ENCODE assay signal across 8 cellular contexts in the genomic region with DNA sequence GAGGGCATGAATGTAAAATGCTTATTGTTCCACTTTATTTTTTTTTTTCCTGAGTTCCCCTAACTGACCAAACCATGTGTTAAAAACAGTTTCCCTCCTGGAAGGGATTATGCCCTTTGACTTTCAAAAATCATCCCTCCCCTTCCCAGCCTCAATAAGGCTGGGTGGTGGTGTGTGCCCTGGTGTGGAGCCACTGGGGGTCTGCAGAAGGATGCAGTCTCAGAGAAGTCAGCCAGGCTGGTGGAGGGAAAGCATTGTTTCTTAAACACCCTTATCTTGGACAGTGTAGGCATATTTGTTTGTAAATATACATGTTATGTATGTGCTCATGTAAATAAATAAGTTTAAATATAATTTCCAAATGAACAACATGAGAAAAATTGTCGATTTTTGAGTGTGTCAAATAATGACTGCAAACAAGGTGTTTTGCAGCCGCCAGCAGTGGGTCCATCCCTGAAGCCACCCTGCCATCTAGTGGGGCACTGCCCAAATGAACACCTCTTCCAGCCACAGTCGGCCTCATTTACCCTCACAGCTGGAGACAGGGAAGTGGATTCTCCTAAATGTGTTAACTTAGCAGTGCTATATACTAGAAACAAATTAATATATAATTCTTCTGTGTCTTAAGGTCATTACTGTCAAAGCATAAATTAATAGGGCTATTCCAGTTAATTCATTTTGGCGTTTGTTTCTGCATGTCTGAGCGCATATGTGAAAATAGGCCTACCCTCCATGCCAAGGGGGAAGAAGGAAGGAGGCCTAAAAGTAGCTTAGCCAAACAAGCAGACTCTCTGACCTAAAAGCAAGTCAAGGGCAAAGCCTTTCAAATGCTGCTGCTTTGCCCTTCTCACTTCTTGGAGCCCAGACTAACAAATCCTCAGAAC.
DNase-seq lines count a peak whose midpoint lies in the region; ATAC-seq and TF ChIP-seq lines count a peak whose summit lies in the region.

No MANE protein-coding gene starts in this region.

- no peak overlapping the region for H3K4me3 Mint-ChIP-seq in activated T-helper 17 cell treated with anti-CD3 and anti-CD28 coated beads, Interleukin-2, amount 50 U/mL, for 72 hours
- H3K4me3 Mint-ChIP-seq in stimulated activated naive CD8-positive, alpha-beta T cell treated with anti-CD3 and anti-CD28 coated beads, Interleukin-15, amount 100 ng/mL, for 72 hours = no peak overlapping the region

- no peak overlapping the region for H3K4me3 ChIP-seq in cardiac muscle cell

- no peaks in the 10 kb centered on the region for H3K27me3 ChIP-seq in cardiac muscle cell

- H3K36me3 Mint-ChIP-seq in activated T-helper 17 cell treated with anti-CD3 and anti-CD28 coated beads, Interleukin-2, amount 50 U/mL, for 72 hours (ENCODE audit: low read depth) = no peaks in the 10 kb centered on the region

- H3K27ac Mint-ChIP-seq in activated T-helper 17 cell treated with anti-CD3 and anti-CD28 coated beads, Interleukin-2, amount 50 U/mL, for 72 hours = no peak overlapping the region
- no peak overlapping the region for H3K27ac Mint-ChIP-seq in stimulated activated naive CD8-positive, alpha-beta T cell treated with anti-CD3 and anti-CD28 coated beads, Interleukin-15, amount 100 ng/mL, for 72 hours

- H3K9me3 ChIP-seq in cardiac muscle cell (ENCODE audit: low read depth) = no peaks in the 10 kb centered on the region

- TF ChIP-seq CTCF in cardiac muscle cell (IDR thresholded peaks at IDR 0.05; ENCODE audit: low read depth, low read length) = peak; percentile 87

- H3K4me1 Mint-ChIP-seq in activated T-helper 17 cell treated with anti-CD3 and anti-CD28 coated beads, Interleukin-2, amount 50 U/mL, for 72 hours = no peaks in the 10 kb centered on the region
- no peaks in the 10 kb centered on the region for H3K4me1 Mint-ChIP-seq in stimulated activated naive CD8-positive, alpha-beta T cell treated with anti-CD3 and anti-CD28 coated beads, Interleukin-15, amount 100 ng/mL, for 72 hours

- H3K27me3 Mint-ChIP-seq in activated T-helper 17 cell treated with anti-CD3 and anti-CD28 coated beads, Interleukin-2, amount 50 U/mL, for 72 hours = peaks cover 4% of the 10 kb centered on the region
- H3K27me3 Mint-ChIP-seq in stimulated activated naive CD8-positive, alpha-beta T cell treated with anti-CD3 and anti-CD28 coated beads, Interleukin-15, amount 100 ng/mL, for 72 hours = peaks cover 8% of the 10 kb centered on the region

- peaks cover 21% of the 10 kb centered on the region for H3K4me1 ChIP-seq in cardiac muscle cell (ENCODE audit: low read depth)

- H3K36me3 ChIP-seq in cardiac muscle cell = no peaks in the 10 kb centered on the region

- H3K27ac ChIP-seq in cardiac muscle cell = peak overlapping the region; percentile 70

- DNase-seq in cardiac muscle cell (ENCODE audit: low read depth in 1 of 2, low spot score in 1 of 2) = peak; percentile 77 to 83
- no peak for DNase-seq in cardiac septum (ENCODE audit: low spot score)
- DNase-seq in NCI-H2196 (lab: John Stamatoyannopoulos, UW; ENCODE audit: unreplicated experiment) = peak; percentile 37
- peak in 38 of 51 donors; percentile 0 to 64 (median 18) for DNase-seq in hypothalamus (lab: John Stamatoyannopoulos, UW)
- DNase-seq in stimulated activated naive CD8-positive, alpha-beta T cell treated with anti-CD3 and anti-CD28 coated beads, Interleukin-15, amount 100 ng/mL, for 72 hours = peak; percentile 15 to 17
- DNase-seq in activated effector memory CD4-positive, alpha-beta T cell treated with anti-CD3 and anti-CD28 coated beads, Interleukin-2, amount 50 U/mL, for 16 hours = no peak

- intact Hi-C loops in cardiac septum (cut with DNase I) = loop anchor here (10.0 kb wide), 1 partner anchor 811 kb away; no protein-coding TSS in a partner anchor

- H3K9me3 Mint-ChIP-seq in activated T-helper 17 cell treated with anti-CD3 and anti-CD28 coated beads, Interleukin-2, amount 50 U/mL, for 72 hours = no peaks in the 10 kb centered on the region
- H3K9me3 Mint-ChIP-seq in stimulated activated naive CD8-positive, alpha-beta T cell treated with anti-CD3 and anti-CD28 coated beads, Interleukin-15, amount 100 ng/mL, for 72 hours = peaks cover 0 to 2% of the 10 kb centered on the region in 2 donors

- peak; percentile 83 for ATAC-seq in HG03159 (IDR thresholded peaks at IDR 0.05; ENCODE audit: unreplicated experiment)
- ATAC-seq in activated T-helper 17 cell treated with anti-CD3 and anti-CD28 coated beads, Interleukin-2, amount 50 U/mL, for 72 hours (replicated peaks) = peak; percentile 34
- ATAC-seq in stimulated activated naive CD8-positive, alpha-beta T cell treated with anti-CD3 and anti-CD28 coated beads, Interleukin-15, amount 100 ng/mL, for 72 hours = no peak

Comparison
In these comparisons a context has a peak if more than half of its experiments do, and no peak if none do; other contexts are left out.
1. DNase-seq: peak in cardiac muscle cell (2 of 2), NCI-H2196 (single experiment), hypothalamus (38 of 51) and stimulated activated naive CD8-positive, alpha-beta T cell treated with anti-CD3 and anti-CD28 coated beads, Interleukin-15, amount 100 ng/mL, for 72 hours (2 of 2); none in cardiac septum (single experiment) and activated effector memory CD4-positive, alpha-beta T cell treated with anti-CD3 and anti-CD28 coated beads, Interleukin-2, amount 50 U/mL, for 16 hours (single experiment).